In genomic region chr15:41554401-41554800, GRCh38 we compare ENCODE assay signal across 23 cellular contexts.
"Had no signal": no experiment of that assay in that cellular context is flagged by ENCODE, and none has a peak within 500 bp of the region (broad histone marks: within the 10 kb centered on the region; RNA-seq: fewer than 3 reads in every experiment).

No MANE protein-coding gene starts in this region.

- H3K27me3 Mint-ChIP-seq: activated CD4-positive, alpha-beta T cell treated with anti-CD3 and anti-CD28 coated beads for 36 hours had no signal

- H2AFZ ChIP-seq: hepatocyte, parathyroid adenoma had no signal

- H3K36me3 Mint-ChIP-seq: activated naive CD8-positive, alpha-beta T cell treated with anti-CD3 and anti-CD28 coated beads for 36 hours had no signal

- H3K79me2 ChIP-seq: parathyroid adenoma had no signal

- H3K9me3 ChIP-seq: mucosa of descending colon, right lobe of liver, transverse colon, vagina had no signal

- H3K4me3 ChIP-seq: hepatocyte, mucosa of descending colon, right lobe of liver, transverse colon, vagina had no signal

- H3K27me3 ChIP-seq: hepatocyte, right lobe of liver, vagina had no signal

- H3K4me1 ChIP-seq: parathyroid adenoma had no signal

- FAIRE-seq: astrocyte, small intestine had no signal

- H3K4me2 ChIP-seq: hepatocyte had no signal

- H3K36me3 ChIP-seq: right lobe of liver, transverse colon, vagina had no signal

- H3K9ac ChIP-seq: parathyroid adenoma had no signal

- H3K27ac Mint-ChIP-seq: activated B cell treated with CpG ODN at 0.5 μM for 24 hours; activated CD4-positive, alpha-beta T cell treated with anti-CD3 and anti-CD28 coated beads for 36 hours; activated naive CD8-positive, alpha-beta T cell treated with anti-CD3 and anti-CD28 coated beads for 36 hours; naive B cell; stimulated activated naive B cell treated with anti-CD40 and anti-IgM and Interleukin-4, amounts not matched to agents 10 μg/mL and 1 μg/mL and 100 μg/mL, for 72 hours had no signal

- H3K27ac ChIP-seq: hepatocyte, parathyroid adenoma, right lobe of liver, transverse colon, vagina had no signal

- H3K4me3 Mint-ChIP-seq: activated B cell treated with CpG ODN at 0.5 μM for 24 hours; activated CD4-positive, alpha-beta T cell treated with anti-CD3 and anti-CD28 coated beads for 36 hours; activated naive CD8-positive, alpha-beta T cell treated with anti-CD3 and anti-CD28 coated beads for 36 hours; stimulated activated naive B cell treated with anti-CD40 and anti-IgM and Interleukin-4, amounts not matched to agents 10 μg/mL and 1 μg/mL and 100 μg/mL, for 72 hours had no signal

- DNase-seq: activated B cell treated with CpG ODN at 0.5 μM for 24 hours; activated CD4-positive, alpha-beta T cell treated with anti-CD3 and anti-CD28 coated beads for 36 hours; activated CD4-positive, alpha-beta T cell treated with anti-CD3 and anti-CD28 coated beads, Interleukin-2, amount 50 U/mL, for 48 hours; activated naive CD4-positive, alpha-beta T cell treated with Interleukin-2 at 50 U/mL for 16 hours; activated naive CD8-positive, alpha-beta T cell treated with anti-CD3 and anti-CD28 coated beads for 36 hours; activated T-cell treated with anti-CD3 and anti-CD28 coated beads, Interleukin-2, amount 50 U/mL, for 48 hours; cortex of kidney; erythroblast; kidney glomerular epithelial cell; mesendoderm; naive B cell; right lobe of liver; small intestine; stimulated activated CD4-positive, alpha-beta T cell treated with anti-CD3 and anti-CD28 coated beads, Interleukin-2, amount 100 ng/mL, for 48 hours; stimulated activated CD8-positive, alpha-beta memory T cell treated with anti-CD3 and anti-CD28 coated beads, Interleukin-4, amount 100 ng/mL, for 48 hours; stimulated activated naive B cell treated with anti-CD40 and anti-IgM and Interleukin-4, amounts not matched to agents 10 μg/mL and 1 μg/mL and 100 μg/mL, for 72 hours; T1000; transverse colon had no signal

- ATAC-seq: activated CD4-positive, alpha-beta T cell treated with anti-CD3 and anti-CD28 coated beads for 36 hours; mucosa of descending colon; stimulated activated naive B cell treated with anti-CD40 and anti-IgM and Interleukin-4, amounts not matched to agents 10 μg/mL and 1 μg/mL and 100 μg/mL, for 72 hours had no signal

- H3K9me3 Mint-ChIP-seq: activated B cell treated with CpG ODN at 0.5 μM for 24 hours; activated naive CD8-positive, alpha-beta T cell treated with anti-CD3 and anti-CD28 coated beads for 36 hours; naive B cell; stimulated activated naive B cell treated with anti-CD40 and anti-IgM and Interleukin-4, amounts not matched to agents 10 μg/mL and 1 μg/mL and 100 μg/mL, for 72 hours had no signal
